Comparison of ENCODE assay signal across 8 cellular contexts in the genomic region with DNA sequence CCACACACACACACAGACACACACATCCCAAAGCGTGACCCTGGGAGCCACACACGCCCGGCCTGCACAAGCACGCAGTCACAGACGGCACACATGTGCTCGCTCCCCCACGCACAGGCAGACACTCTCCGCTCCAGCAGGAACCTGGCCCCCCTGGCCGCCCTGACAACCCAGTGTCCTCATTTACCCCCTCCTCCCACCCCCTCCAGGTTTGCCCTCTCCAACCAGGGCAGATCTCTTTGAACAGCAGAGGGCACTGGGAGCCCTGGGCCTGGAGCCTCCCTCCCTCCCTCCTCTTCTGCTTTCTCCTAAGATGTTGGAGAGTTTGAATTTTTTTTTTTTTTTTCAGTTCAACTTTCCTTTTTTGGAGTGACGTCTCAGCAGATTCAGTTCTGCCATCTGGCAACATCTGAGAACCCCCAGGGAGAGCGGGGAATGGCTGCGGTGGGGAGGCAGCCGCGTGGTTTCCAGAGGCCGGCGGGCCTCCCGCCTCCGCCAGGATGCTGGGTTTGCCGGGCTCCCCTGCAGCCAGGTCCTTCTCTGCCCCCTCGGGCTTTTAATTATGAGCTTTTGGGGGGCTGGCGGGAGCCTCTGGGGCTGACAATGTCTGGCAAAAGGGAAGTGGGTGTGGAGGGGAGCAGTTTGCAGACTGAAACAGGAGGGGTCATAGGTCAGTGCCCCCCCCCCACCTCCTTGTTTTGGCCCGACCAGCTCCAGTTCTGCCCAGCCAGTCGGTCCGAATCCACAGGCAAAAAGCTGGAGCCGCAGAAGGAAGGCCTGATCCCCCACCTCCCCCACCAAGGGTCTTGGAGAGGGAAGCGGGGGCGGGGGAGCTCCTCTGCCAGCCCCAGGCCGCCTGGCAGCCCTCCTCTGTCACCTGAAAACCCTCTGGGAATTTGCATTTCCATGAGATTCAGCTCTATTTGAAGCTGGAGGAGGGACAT. TPM values are rescaled to one million over a fixed set of nuclear protein-coding genes. Genes with fewer than 3 reads are reported as not detected.
DNase-seq lines count a peak whose midpoint lies in the region; ATAC-seq, FAIRE-seq and TF ChIP-seq lines count a peak whose summit lies in the region.

No MANE protein-coding gene starts in this region.

- 79% methylated on average over 27 of the region's 28 CpGs for WGBS in A549 (ENCODE audit: missing lambda C conversion rate)
- 19% methylated on average over 26 to 27 of the region's 28 CpGs for WGBS in tibial nerve, 2 donors

- peak; percentile 54 to 57 for ATAC-seq in A549
- ATAC-seq in T-helper 17 cell: no peak
- ATAC-seq in esophagus mucosa: peak; percentile 29
- no peak for ATAC-seq in GM21619 (IDR thresholded peaks at IDR 0.05; ENCODE audit: unreplicated experiment)

- H3K79me2 ChIP-seq in Karpas-422 (ENCODE audit: low read length): peaks cover 34% of the 10 kb centered on the region

- H3K4me1 Mint-ChIP-seq in T-helper 17 cell: peaks cover 10% of the 10 kb centered on the region

- FAIRE-seq in A549 (lab: Jason Lieb, UNC): no peak

- H3K27me3 Mint-ChIP-seq in T-helper 17 cell: no peaks in the 10 kb centered on the region

- H3K9me3 ChIP-seq in A549 (no peaks in the 10 kb centered on the region), Karpas-422 (ENCODE audit: low read length) (no peaks in the 10 kb centered on the region), T-helper 17 cell (ENCODE audit: control insufficient read depth, low read length, poor library complexity, severe bottlenecking) (no peaks in the 10 kb centered on the region), tibial nerve (no peaks in the 10 kb centered on the region)

- H2AFZ ChIP-seq in Karpas-422 (ENCODE audit: low read length): peak overlapping the region; percentile 70

- H3K36me3 ChIP-seq in Karpas-422 (ENCODE audit: insufficient read depth, low read length) (0 out of 2 replicates have a peak, but pooled peaks cover 2% of the 10 kb centered on the region), tibial nerve (no peaks in the 10 kb centered on the region)

- no peak overlapping the region for H3K27ac Mint-ChIP-seq in T-helper 17 cell

- TF ChIP-seq CTCF in A549 (IDR thresholded peaks at IDR 0.05) (peak; percentile 51), tibial nerve (IDR thresholded peaks at IDR 0.05) (peak in 4 of 5 experiments; percentile 23 to 59 (median 42))

- no peak for TF ChIP-seq POLR2A in A549 (IDR thresholded peaks at IDR 0.05; ENCODE audit: low read length)
- TF ChIP-seq POLR2A in tibial nerve (IDR thresholded peaks at IDR 0.05): no peak

- DNase-seq in A549 (ENCODE audit: low read depth in 1 of 2, low spot score in 1 of 2) (peak in 1 of 2 experiments; percentile 79), GF-D8 (lab: John Stamatoyannopoulos, UW) (peak; percentile 80), Karpas-422 (peak; percentile 96), T-helper 17 cell (no peak), middle frontal gyrus (ENCODE audit: extremely low spot score, low spot score) (peak; percentile 42), tibial nerve (ENCODE audit: low spot score in 2 of 2) (peak; percentile 67 to 82)

- CTCF ChIA-PET in A549 (lab: Yijun Ruan, JAX): interaction anchor here (0.6 to 3.9 kb wide), 16 partner anchors 11 to 198 kb away, joined by 3 to 26 read pairs (median 3); no protein-coding TSS in a partner anchor

- no peak overlapping the region; the same call in 2 of the 3 replicates for H3K4me3 ChIP-seq in A549
- H3K4me3 ChIP-seq in Karpas-422 (ENCODE audit: low read length): peak overlapping the region; percentile 81; the same call in 1 of the 2 replicates
- peak overlapping the region in 2 of 4 donors; percentile 54 to 92 for H3K4me3 ChIP-seq in tibial nerve

- TF ChIP-seq EP300 in A549 (IDR thresholded peaks at IDR 0.05) (no peak), tibial nerve (IDR thresholded peaks at IDR 0.05) (peak; percentile 20 to 88)

- POLR2A ChIA-PET in A549 (lab: Yijun Ruan, JAX): no interaction called here

- TF ChIP-seq RAD21 in A549 (conservative IDR thresholded peaks at IDR 0.05 in 1 of 2, IDR thresholded peaks at IDR 0.05 in 1 of 2): peak; percentile 84 to 85

- H3K9ac ChIP-seq in Karpas-422 (ENCODE audit: low read length): peak overlapping the region; percentile 89

- no peaks in the 10 kb centered on the region for H3K36me3 Mint-ChIP-seq in T-helper 17 cell (ENCODE audit: low read depth)

- no peaks in the 10 kb centered on the region for H3K27me3 ChIP-seq in Karpas-422 (ENCODE audit: low read length)
- no peaks in the 10 kb centered on the region for H3K27me3 ChIP-seq in tibial nerve

- no peaks in the 10 kb centered on the region for H3K9me2 ChIP-seq in Karpas-422 (replicated peaks; ENCODE audit: insufficient read depth, low read length)

- H3K4me1 ChIP-seq in A549 (peaks cover 37% of the 10 kb centered on the region), Karpas-422 (ENCODE audit: low read length) (peaks cover 38% of the 10 kb centered on the region), tibial nerve (peaks cover 0 to 49% (median 41%) of the 10 kb centered on the region in 4 donors)

- H3K27ac ChIP-seq in A549: peak overlapping the region; percentile 89 to 99
- peak overlapping the region; percentile 89 for H3K27ac ChIP-seq in Karpas-422 (ENCODE audit: low read length)
- H3K27ac ChIP-seq in tibial nerve: peak overlapping the region; percentile 73 to 98 (median 84)

- peak overlapping the region; percentile 95 for H3K4me2 ChIP-seq in A549
- H3K4me2 ChIP-seq in Karpas-422 (ENCODE audit: low read depth, low read length, poor library complexity, severe bottlenecking): peak overlapping the region; percentile 99

- H3K4me3 Mint-ChIP-seq in T-helper 17 cell: peak overlapping the region; percentile 91

- H4K20me1 ChIP-seq in Karpas-422 (ENCODE audit: insufficient read depth, low read depth, low read length): peaks cover 23% of the 10 kb centered on the region

TF ChIP-seq in A549, 52 proteins besides CTCF, POLR2A, EP300 and RAD21:
- TF ChIP-seq SMC3 (IDR thresholded peaks at IDR 0.05): peak; percentile 88
- TF ChIP-seq KDM1A (IDR thresholded peaks at IDR 0.05; ENCODE audit: low read depth): no peak

RNA-seq across cellular contexts. Expression of gene NCOR2, which starts 1.3 kb away (rescaled TPM):
- 14.1 and 19.3 TPM in 2 replicates for polyA plus RNA-seq in A549 (2011; rRNA removed)
- 40.4 and 55.7 TPM in 2 replicates for polyA plus RNA-seq in A549 (2012; cell fraction: cytosol; rRNA removed)
- 206 and 232 TPM in 2 replicates for polyA plus RNA-seq in A549 (2012; cell fraction: nucleus; rRNA removed)
- polyA plus RNA-seq in A549 (2017; fragmentation: RNase III; extraction: RNeasy Plus Mini Kit Qiagen cat#74134 plus additional on column Dnase treatment): 151 to 170 TPM (median 160 TPM) in 3 replicates
- polyA minus RNA-seq in A549 (2011; rRNA and poly(A)+ RNA removed): 39.9 and 51.1 TPM in 2 replicates
- 36.8 and 75.4 TPM in 2 replicates for total RNA-seq in Karpas-422 (2014; rRNA removed; shearing (Covaris generic); ENCODE audit: low replicate concordance)
- 100 to 1,000 TPM; 107 to 119 TPM for total RNA-seq in T-helper 17 cell
- total RNA-seq in esophagus mucosa: 60.3 TPM
- 100 to 1,000 TPM; 211 to 265 (median 225) TPM for total RNA-seq in tibial nerve

Comparison
In these comparisons a context has a peak if more than half of its experiments do, and no peak if none do; other contexts are left out.
1. ATAC-seq: peak in A549 (2 of 2) and esophagus mucosa (single experiment); none in T-helper 17 cell (single experiment) and GM21619 (single experiment).
2. DNase-seq: peak in GF-D8 (single experiment), Karpas-422 (single experiment), middle frontal gyrus (single experiment) and tibial nerve (2 of 2); none in T-helper 17 cell (0 of 3).
3. Peak in every context shown above with its lines, with median percentiles within 50 percentile points of each other: H3K27ac ChIP-seq.